In the genomic region with DNA sequence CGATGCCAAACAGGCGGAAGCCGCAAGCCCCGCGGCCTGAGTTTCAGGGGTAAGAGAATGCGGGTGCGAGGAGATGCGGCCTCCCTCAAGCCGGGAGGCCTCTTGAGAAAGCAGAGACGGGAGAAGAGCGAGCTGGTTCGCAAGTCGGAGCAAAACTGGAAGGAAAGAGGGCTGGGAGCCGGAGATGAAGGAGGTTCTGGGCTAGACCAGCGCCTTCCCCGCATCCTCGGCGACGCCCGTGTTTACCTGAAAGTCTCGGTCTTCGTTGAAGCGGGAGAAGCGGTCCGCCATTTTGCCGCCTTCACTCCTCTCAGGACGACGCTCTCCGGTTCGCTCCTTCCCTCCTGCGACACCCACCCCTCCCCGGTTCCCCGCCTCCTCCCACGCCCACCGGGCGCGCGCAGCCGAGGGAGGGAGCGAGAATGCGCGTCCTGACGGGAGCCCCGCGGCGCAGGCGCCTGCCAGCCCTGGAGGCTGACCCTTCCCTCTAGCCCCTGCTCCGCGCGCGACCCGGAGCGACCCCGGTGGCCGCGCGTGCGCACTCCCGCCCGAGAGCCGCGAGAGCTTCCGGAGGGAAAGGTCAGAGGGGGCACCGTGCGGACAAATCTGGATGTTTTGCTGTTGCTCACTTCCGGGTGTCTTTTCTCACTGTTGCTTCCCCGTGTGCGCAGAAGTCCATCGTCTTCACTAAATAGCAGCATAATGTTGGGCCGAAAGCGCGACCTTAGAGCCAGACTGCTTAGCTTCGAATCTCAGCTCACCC, we compare ENCODE assay signal across 1 cellular context.
TF ChIP-seq lines count a peak whose summit lies in the region.

TSS of gene GPATCH8 (minus strand) at position 327 of the 763 bp plus-strand sequence. CDS start at position 291, 36 bp downstream.

TF ChIP-seq in HepG2, 621 proteins besides CTCF, POLR2A, EP300 and RAD21 (continued from another document):
- TF ChIP-seq ATF6 (CRISPR knock-in tag; conservative IDR thresholded peaks at IDR 0.05) (peak; percentile 90; the same call in 1 of the 2 replicates), ZMYM4 (CRISPR knock-in tag; IDR thresholded peaks at IDR 0.05) (peak; percentile 81; the same call in 1 of the 2 replicates), ZNF329 (CRISPR knock-in tag; IDR thresholded peaks at IDR 0.05; ENCODE audit: low read depth) (0 out of 2 replicates have a peak, but pooled peaks have one; percentile 32), CBFB (CRISPR knock-in tag; IDR thresholded peaks at IDR 0.05) (peak; percentile 79), STAG1 (CRISPR knock-in tag; IDR thresholded peaks at IDR 0.05) (no peak), ADNP (CRISPR knock-in tag; IDR thresholded peaks at IDR 0.05) (no peak), ZNF232 (CRISPR knock-in tag; IDR thresholded peaks at IDR 0.05; ENCODE audit: borderline replicate concordance) (0 out of 2 replicates have a peak, but pooled peaks have one; percentile 49), U2AF1 (optimal IDR thresholded peaks at IDR 0.05; ENCODE audit: low read depth, low read length) (no peak), ZNF605 (CRISPR knock-in tag; IDR thresholded peaks at IDR 0.05) (peak; percentile 96)
- TF ChIP-seq, protein P1, sequence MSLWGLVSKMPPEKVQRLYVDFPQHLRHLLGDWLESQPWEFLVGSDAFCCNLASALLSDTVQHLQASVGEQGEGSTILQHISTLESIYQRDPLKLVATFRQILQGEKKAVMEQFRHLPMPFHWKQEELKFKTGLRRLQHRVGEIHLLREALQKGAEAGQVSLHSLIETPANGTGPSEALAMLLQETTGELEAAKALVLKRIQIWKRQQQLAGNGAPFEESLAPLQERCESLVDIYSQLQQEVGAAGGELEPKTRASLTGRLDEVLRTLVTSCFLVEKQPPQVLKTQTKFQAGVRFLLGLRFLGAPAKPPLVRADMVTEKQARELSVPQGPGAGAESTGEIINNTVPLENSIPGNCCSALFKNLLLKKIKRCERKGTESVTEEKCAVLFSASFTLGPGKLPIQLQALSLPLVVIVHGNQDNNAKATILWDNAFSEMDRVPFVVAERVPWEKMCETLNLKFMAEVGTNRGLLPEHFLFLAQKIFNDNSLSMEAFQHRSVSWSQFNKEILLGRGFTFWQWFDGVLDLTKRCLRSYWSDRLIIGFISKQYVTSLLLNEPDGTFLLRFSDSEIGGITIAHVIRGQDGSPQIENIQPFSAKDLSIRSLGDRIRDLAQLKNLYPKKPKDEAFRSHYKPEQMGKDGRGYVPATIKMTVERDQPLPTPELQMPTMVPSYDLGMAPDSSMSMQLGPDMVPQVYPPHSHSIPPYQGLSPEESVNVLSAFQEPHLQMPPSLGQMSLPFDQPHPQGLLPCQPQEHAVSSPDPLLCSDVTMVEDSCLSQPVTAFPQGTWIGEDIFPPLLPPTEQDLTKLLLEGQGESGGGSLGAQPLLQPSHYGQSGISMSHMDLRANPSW (CRISPR knock-in tag; IDR thresholded peaks at IDR 0.05; ENCODE audit: borderline replicate concordance) = peak; percentile 58; the same call in 1 of the 2 replicates
- TF ChIP-seq, protein P2, sequence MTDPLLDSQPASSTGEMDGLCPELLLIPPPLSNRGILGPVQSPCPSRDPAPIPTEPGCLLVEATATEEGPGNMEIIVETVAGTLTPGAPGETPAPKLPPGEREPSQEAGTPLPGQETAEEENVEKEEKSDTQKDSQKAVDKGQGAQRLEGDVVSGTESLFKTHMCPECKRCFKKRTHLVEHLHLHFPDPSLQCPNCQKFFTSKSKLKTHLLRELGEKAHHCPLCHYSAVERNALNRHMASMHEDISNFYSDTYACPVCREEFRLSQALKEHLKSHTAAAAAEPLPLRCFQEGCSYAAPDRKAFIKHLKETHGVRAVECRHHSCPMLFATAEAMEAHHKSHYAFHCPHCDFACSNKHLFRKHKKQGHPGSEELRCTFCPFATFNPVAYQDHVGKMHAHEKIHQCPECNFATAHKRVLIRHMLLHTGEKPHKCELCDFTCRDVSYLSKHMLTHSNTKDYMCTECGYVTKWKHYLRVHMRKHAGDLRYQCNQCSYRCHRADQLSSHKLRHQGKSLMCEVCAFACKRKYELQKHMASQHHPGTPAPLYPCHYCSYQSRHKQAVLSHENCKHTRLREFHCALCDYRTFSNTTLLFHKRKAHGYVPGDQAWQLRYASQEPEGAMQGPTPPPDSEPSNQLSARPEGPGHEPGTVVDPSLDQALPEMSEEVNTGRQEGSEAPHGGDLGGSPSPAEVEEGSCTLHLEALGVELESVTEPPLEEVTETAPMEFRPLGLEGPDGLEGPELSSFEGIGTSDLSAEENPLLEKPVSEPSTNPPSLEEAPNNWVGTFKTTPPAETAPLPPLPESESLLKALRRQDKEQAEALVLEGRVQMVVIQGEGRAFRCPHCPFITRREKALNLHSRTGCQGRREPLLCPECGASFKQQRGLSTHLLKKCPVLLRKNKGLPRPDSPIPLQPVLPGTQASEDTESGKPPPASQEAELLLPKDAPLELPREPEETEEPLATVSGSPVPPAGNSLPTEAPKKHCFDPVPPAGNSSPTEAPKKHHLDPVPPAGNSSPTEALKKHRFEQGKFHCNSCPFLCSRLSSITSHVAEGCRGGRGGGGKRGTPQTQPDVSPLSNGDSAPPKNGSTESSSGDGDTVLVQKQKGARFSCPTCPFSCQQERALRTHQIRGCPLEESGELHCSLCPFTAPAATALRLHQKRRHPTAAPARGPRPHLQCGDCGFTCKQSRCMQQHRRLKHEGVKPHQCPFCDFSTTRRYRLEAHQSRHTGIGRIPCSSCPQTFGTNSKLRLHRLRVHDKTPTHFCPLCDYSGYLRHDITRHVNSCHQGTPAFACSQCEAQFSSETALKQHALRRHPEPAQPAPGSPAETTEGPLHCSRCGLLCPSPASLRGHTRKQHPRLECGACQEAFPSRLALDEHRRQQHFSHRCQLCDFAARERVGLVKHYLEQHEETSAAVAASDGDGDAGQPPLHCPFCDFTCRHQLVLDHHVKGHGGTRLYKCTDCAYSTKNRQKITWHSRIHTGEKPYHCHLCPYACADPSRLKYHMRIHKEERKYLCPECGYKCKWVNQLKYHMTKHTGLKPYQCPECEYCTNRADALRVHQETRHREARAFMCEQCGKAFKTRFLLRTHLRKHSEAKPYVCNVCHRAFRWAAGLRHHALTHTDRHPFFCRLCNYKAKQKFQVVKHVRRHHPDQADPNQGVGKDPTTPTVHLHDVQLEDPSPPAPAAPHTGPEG (CRISPR knock-in tag; IDR thresholded peaks at IDR 0.05) = peak; percentile 9; the same call in 1 of the 2 replicates
TF ChIP-seq in HepG2: peak in this region for 355.
